23 cellular contexts compared by ENCODE assay signal in the genomic region with DNA sequence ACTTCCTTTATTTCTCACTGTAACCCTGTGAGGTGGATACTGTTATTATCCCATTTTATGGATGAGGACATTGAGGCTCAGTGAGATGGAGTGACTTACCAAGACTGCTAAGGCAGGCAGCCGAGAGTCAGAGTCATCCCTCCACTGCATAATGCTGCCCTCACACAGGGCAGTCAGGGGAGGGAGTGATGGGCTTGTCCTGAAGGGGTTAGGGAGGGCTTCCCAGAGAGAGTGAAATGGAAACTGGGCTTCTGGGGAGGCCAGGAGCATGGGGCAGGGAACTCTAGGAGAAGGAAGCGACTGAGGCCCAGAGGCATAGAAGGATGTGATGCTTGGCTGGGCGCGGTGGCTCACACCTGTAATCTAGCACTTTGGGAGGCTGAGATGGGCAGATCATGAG.
"Had no signal": no experiment of that assay in that cellular context is flagged by ENCODE, and none has a peak within 500 bp of the region (broad histone marks: within the 10 kb centered on the region; RNA-seq: fewer than 3 reads in every experiment).

No MANE protein-coding gene starts in this region.

- H3K9me3 Mint-ChIP-seq: activated naive CD4-positive, alpha-beta T cell treated with anti-CD3 and anti-CD28 coated beads, Interleukin-2, amount 10 ng/mL, durations not matched to agents 7 days and 5 days; dendritic cell treated with granulocyte-macrophage colony-stimulating factor and Interleukin-4, amounts not matched to agents 40 ng/mL and 50 ng/mL, for 4 days; mesothelial cell of epicardium; naive B cell; nephron progenitor cell; stimulated activated effector memory CD8-positive, alpha-beta T cell treated with anti-CD3 and anti-CD28 coated beads, Interleukin-12 subunit alpha, Interleukin-12 subunit beta, amount 100 ng/mL, for 72 hours; stimulated activated naive CD8-positive, alpha-beta T cell treated with anti-CD3 and anti-CD28 coated beads, Interleukin-15, Interleukin-2, amounts not matched to agents 100 ng/mL and 50 ng/mL, for 24 hours had no signal

- H3K27ac Mint-ChIP-seq: activated CD4-positive, alpha-beta T cell treated with anti-CD3 and anti-CD28 coated beads for 36 hours; activated CD8-positive, alpha-beta memory T cell treated with anti-CD3 and anti-CD28 coated beads, Interleukin-2, amount 10 ng/mL, durations not matched to agents 7 days and 5 days; activated CD8-positive, alpha-beta T cell treated with anti-CD3 and anti-CD28 coated beads, Interleukin-2, amount 10 ng/mL, durations not matched to agents 7 days and 5 days; dendritic cell treated with granulocyte-macrophage colony-stimulating factor and Interleukin-4, amounts not matched to agents 40 ng/mL and 50 ng/mL, for 4 days; mesothelial cell of epicardium; stimulated activated naive CD8-positive, alpha-beta T cell treated with anti-CD3 and anti-CD28 coated beads, Interleukin-15, Interleukin-2, amounts not matched to agents 100 ng/mL and 50 ng/mL, for 24 hours had no signal

- H3K27me3 Mint-ChIP-seq: activated CD4-positive, alpha-beta T cell treated with anti-CD3 and anti-CD28 coated beads for 36 hours; activated CD8-positive, alpha-beta memory T cell treated with anti-CD3 and anti-CD28 coated beads, Interleukin-2, amount 10 ng/mL, durations not matched to agents 7 days and 5 days; activated naive CD4-positive, alpha-beta T cell treated with anti-CD3 and anti-CD28 coated beads, Interleukin-2, amount 10 ng/mL, durations not matched to agents 7 days and 5 days; dendritic cell treated with granulocyte-macrophage colony-stimulating factor and Interleukin-4, amounts not matched to agents 40 ng/mL and 50 ng/mL, for 4 days; naive B cell; stimulated activated naive CD8-positive, alpha-beta T cell treated with anti-CD3 and anti-CD28 coated beads, Interleukin-15, Interleukin-2, amounts not matched to agents 100 ng/mL and 50 ng/mL, for 24 hours had no signal

- DNase-seq: activated CD4-positive, alpha-beta T cell treated with anti-CD3 and anti-CD28 coated beads for 36 hours; activated CD4-positive, CD25-positive, alpha-beta regulatory T cell; activated CD8-positive, alpha-beta memory T cell treated with anti-CD3 and anti-CD28 coated beads, Interleukin-2, amount 10 ng/mL, durations not matched to agents 7 days and 5 days; activated CD8-positive, alpha-beta T cell treated with anti-CD3 and anti-CD28 coated beads, Interleukin-2, amount 10 ng/mL, durations not matched to agents 7 days and 5 days; activated effector memory CD4-positive, alpha-beta T cell treated with anti-CD3 and anti-CD28 coated beads, Interleukin-2, amount 50 U/mL, for 16 hours; activated naive CD4-positive, alpha-beta T cell treated with anti-CD3 and anti-CD28 coated beads, Interleukin-2, amount 10 ng/mL, durations not matched to agents 7 days and 5 days; amniotic stem cell; central memory CD4-positive, alpha-beta T cell; left cardiac atrium; left ventricle myocardium superior; naive B cell; nephron progenitor cell; pancreas; stimulated activated CD4-positive, alpha-beta T cell treated with anti-CD3 and anti-CD28 coated beads, Interleukin-4, amount 100 ng/mL, for 24 hours; trophoblast cell had no signal

- H3K4me3 Mint-ChIP-seq: activated CD4-positive, alpha-beta T cell treated with anti-CD3 and anti-CD28 coated beads for 36 hours; activated CD8-positive, alpha-beta memory T cell treated with anti-CD3 and anti-CD28 coated beads, Interleukin-2, amount 10 ng/mL, durations not matched to agents 7 days and 5 days; activated CD8-positive, alpha-beta T cell treated with anti-CD3 and anti-CD28 coated beads, Interleukin-2, amount 10 ng/mL, durations not matched to agents 7 days and 5 days; activated naive CD4-positive, alpha-beta T cell treated with anti-CD3 and anti-CD28 coated beads, Interleukin-2, amount 10 ng/mL, durations not matched to agents 7 days and 5 days; dendritic cell treated with granulocyte-macrophage colony-stimulating factor and Interleukin-4, amounts not matched to agents 40 ng/mL and 50 ng/mL, for 4 days; mesothelial cell of epicardium; naive B cell; nephron progenitor cell; stimulated activated effector memory CD8-positive, alpha-beta T cell treated with anti-CD3 and anti-CD28 coated beads, Interleukin-12 subunit alpha, Interleukin-12 subunit beta, amount 100 ng/mL, for 72 hours; stimulated activated naive CD8-positive, alpha-beta T cell treated with anti-CD3 and anti-CD28 coated beads, Interleukin-15, Interleukin-2, amounts not matched to agents 100 ng/mL and 50 ng/mL, for 24 hours had no signal

- H3K4me1 ChIP-seq: pancreas, right atrium auricular region had no signal

- H3K27me3 ChIP-seq: neutrophil, pancreas, right atrium auricular region had no signal

- H3K27ac ChIP-seq: neutrophil, pancreas, right atrium auricular region, skin epidermis, thoracic aorta had no signal

- ATAC-seq: activated CD4-positive, alpha-beta T cell treated with anti-CD3 and anti-CD28 coated beads for 36 hours; activated CD8-positive, alpha-beta memory T cell treated with anti-CD3 and anti-CD28 coated beads, Interleukin-2, amount 10 ng/mL, durations not matched to agents 7 days and 5 days; activated CD8-positive, alpha-beta T cell treated with anti-CD3 and anti-CD28 coated beads, Interleukin-2, amount 10 ng/mL, durations not matched to agents 7 days and 5 days; left cardiac atrium; left ventricle myocardium superior; pancreas; stimulated activated effector memory CD8-positive, alpha-beta T cell treated with anti-CD3 and anti-CD28 coated beads, Interleukin-12 subunit alpha, Interleukin-12 subunit beta, amount 100 ng/mL, for 72 hours had no signal

- H3K4me3 ChIP-seq: pancreas, right atrium auricular region, skin epidermis, thoracic aorta had no signal

- H3K9me3 ChIP-seq: neutrophil, pancreas, right atrium auricular region, thoracic aorta had no signal

- H3K4me1 Mint-ChIP-seq: activated CD4-positive, alpha-beta T cell treated with anti-CD3 and anti-CD28 coated beads for 36 hours; activated CD8-positive, alpha-beta memory T cell treated with anti-CD3 and anti-CD28 coated beads, Interleukin-2, amount 10 ng/mL, durations not matched to agents 7 days and 5 days; activated naive CD4-positive, alpha-beta T cell treated with anti-CD3 and anti-CD28 coated beads, Interleukin-2, amount 10 ng/mL, durations not matched to agents 7 days and 5 days; mesothelial cell of epicardium had no signal
